29 cellular contexts compared by ENCODE assay signal in genomic region chrX:78800114-78800513, GRCh38. TPM values are rescaled to one million over a fixed set of nuclear protein-coding genes. Genes with fewer than 3 reads are reported as not detected.
"Had no signal": no experiment of that assay in that cellular context is flagged by ENCODE, and none has a peak within 500 bp of the region (broad histone marks: within the 10 kb centered on the region; RNA-seq: fewer than 3 reads in every experiment).

No MANE protein-coding gene starts in this region.

- H3K27me3 Mint-ChIP-seq: activated CD4-positive, alpha-beta memory T cell treated with anti-CD3 and anti-CD28 coated beads for 36 hours; activated CD4-positive, alpha-beta T cell treated with anti-CD3 and anti-CD28 coated beads for 36 hours; activated CD4-positive, alpha-beta T cell treated with anti-CD3 and anti-CD28 coated beads, Interleukin-2, amount 10 ng/mL, durations not matched to agents 24 days and 14 days; activated CD8-positive, alpha-beta memory T cell treated with anti-CD3 and anti-CD28 coated beads, Interleukin-2, amount 10 ng/mL, durations not matched to agents 7 days and 5 days; activated naive CD8-positive, alpha-beta T cell treated with anti-CD3 and anti-CD28 coated beads, Interleukin-2, amount 10 ng/mL, durations not matched to agents 7 days and 5 days; central memory CD8-positive, alpha-beta T cell; dendritic cell treated with granulocyte-macrophage colony-stimulating factor and Interleukin-4, amounts not matched to agents 40 ng/mL and 50 ng/mL, for 4 days had no signal

- H3K4me3 Mint-ChIP-seq: activated CD4-positive, alpha-beta memory T cell treated with anti-CD3 and anti-CD28 coated beads for 36 hours; activated CD4-positive, alpha-beta T cell treated with anti-CD3 and anti-CD28 coated beads for 36 hours; activated CD4-positive, alpha-beta T cell treated with anti-CD3 and anti-CD28 coated beads, Interleukin-2, amount 10 ng/mL, durations not matched to agents 24 days and 14 days; activated CD8-positive, alpha-beta memory T cell treated with anti-CD3 and anti-CD28 coated beads, Interleukin-2, amount 10 ng/mL, durations not matched to agents 7 days and 5 days; activated CD8-positive, alpha-beta T cell treated with anti-CD3 and anti-CD28 coated beads, Interleukin-2, amount 10 ng/mL, durations not matched to agents 7 days and 5 days; activated naive CD4-positive, alpha-beta T cell treated with anti-CD3 and anti-CD28 coated beads for 36 hours; activated naive CD8-positive, alpha-beta T cell treated with anti-CD3 and anti-CD28 coated beads, Interleukin-2, amount 10 ng/mL, durations not matched to agents 7 days and 5 days; activated T-helper 1 cell treated with anti-CD3 and anti-CD28 coated beads, Interleukin-12 subunit alpha, Interleukin-12 subunit beta, Interleukin-2, Interleukin-4 antibody, amounts not matched to agents 30 ng/mL and 10 ng/mL and 1 ng/mL, durations not matched to agents 14 hours and 24 hours and 36 hours; central memory CD8-positive, alpha-beta T cell; dendritic cell treated with granulocyte-macrophage colony-stimulating factor and Interleukin-4, amounts not matched to agents 40 ng/mL and 50 ng/mL, for 4 days; endodermal cell had no signal

- H3K27ac Mint-ChIP-seq: activated CD4-positive, alpha-beta memory T cell treated with anti-CD3 and anti-CD28 coated beads for 36 hours; activated CD4-positive, alpha-beta T cell treated with anti-CD3 and anti-CD28 coated beads for 36 hours; activated CD4-positive, alpha-beta T cell treated with anti-CD3 and anti-CD28 coated beads, Interleukin-2, amount 10 ng/mL, durations not matched to agents 24 days and 14 days; activated CD8-positive, alpha-beta memory T cell treated with anti-CD3 and anti-CD28 coated beads, Interleukin-2, amount 10 ng/mL, durations not matched to agents 7 days and 5 days; activated CD8-positive, alpha-beta T cell treated with anti-CD3 and anti-CD28 coated beads, Interleukin-2, amount 10 ng/mL, durations not matched to agents 7 days and 5 days; activated naive CD4-positive, alpha-beta T cell treated with anti-CD3 and anti-CD28 coated beads for 36 hours; activated naive CD8-positive, alpha-beta T cell treated with anti-CD3 and anti-CD28 coated beads, Interleukin-2, amount 10 ng/mL, durations not matched to agents 7 days and 5 days; activated T-helper 1 cell treated with anti-CD3 and anti-CD28 coated beads, Interleukin-12 subunit alpha, Interleukin-12 subunit beta, Interleukin-2, Interleukin-4 antibody, amounts not matched to agents 30 ng/mL and 10 ng/mL and 1 ng/mL, durations not matched to agents 14 hours and 24 hours and 36 hours; activated T-helper 2 cell treated with anti-CD3 and anti-CD28 coated beads, Interferon-gamma antibody, Interleukin-2, Interleukin-4, amounts not matched to agents 10 μg/mL and 5 μg/mL and 100 μg/mL, durations not matched to agents 14 hours and 24 hours and 36 hours; dendritic cell treated with granulocyte-macrophage colony-stimulating factor and Interleukin-4, amounts not matched to agents 40 ng/mL and 50 ng/mL, for 4 days; endodermal cell had no signal

- H3K27me3 ChIP-seq: ascending aorta, brain microvascular endothelial cell had no signal

- DNase-seq: activated CD4-positive, alpha-beta memory T cell treated with anti-CD3 and anti-CD28 coated beads for 36 hours; activated CD4-positive, alpha-beta T cell treated with anti-CD3 and anti-CD28 coated beads for 36 hours; activated CD4-positive, alpha-beta T cell treated with anti-CD3 and anti-CD28 coated beads, Interleukin-2, amount 10 ng/mL, durations not matched to agents 24 days and 14 days; activated CD4-positive, CD25-positive, alpha-beta regulatory T cell; activated CD4-positive, CD25-positive, alpha-beta regulatory T cell treated with anti-CD3 and anti-CD28 coated beads, Interleukin-2, amount 50 U/mL, for 72 hours; activated CD8-positive, alpha-beta memory T cell treated with anti-CD3 and anti-CD28 coated beads, Interleukin-2, amount 10 ng/mL, durations not matched to agents 7 days and 5 days; activated CD8-positive, alpha-beta memory T cell treated with anti-CD3 and anti-CD28 coated beads, Interleukin-2, amount 50 U/mL, for 4 hours; activated CD8-positive, alpha-beta T cell treated with anti-CD3 and anti-CD28 coated beads, Interleukin-2, amount 10 ng/mL, durations not matched to agents 7 days and 5 days; activated effector memory CD4-positive, alpha-beta T cell treated with anti-CD3 and anti-CD28 coated beads, Interleukin-2, amount 50 U/mL, for 16 hours; activated naive CD4-positive, alpha-beta T cell treated with anti-CD3 and anti-CD28 coated beads for 36 hours; activated naive CD8-positive, alpha-beta T cell treated with anti-CD3 and anti-CD28 coated beads, Interleukin-2, amount 10 ng/mL, durations not matched to agents 7 days and 5 days; activated T-cell treated with anti-CD3 and anti-CD28 coated beads, Interleukin-2, amount 50 U/mL, for 1 hour; activated T-cell treated with anti-CD3 and anti-CD28 coated beads, Interleukin-2, amount 50 U/mL, for 48 hours; brain microvascular endothelial cell; dorsolateral prefrontal cortex; effector memory CD4-positive, alpha-beta T cell; endodermal cell; foreskin fibroblast; head of caudate nucleus; T-helper 2 cell had no signal

- H3K27ac ChIP-seq: ascending aorta, brain microvascular endothelial cell, coronary artery, dorsolateral prefrontal cortex had no signal

- H3K4me1 Mint-ChIP-seq: activated CD8-positive, alpha-beta memory T cell treated with anti-CD3 and anti-CD28 coated beads, Interleukin-2, amount 10 ng/mL, durations not matched to agents 7 days and 5 days; activated naive CD8-positive, alpha-beta T cell treated with anti-CD3 and anti-CD28 coated beads, Interleukin-2, amount 10 ng/mL, durations not matched to agents 7 days and 5 days; central memory CD8-positive, alpha-beta T cell; endodermal cell had no signal

- H3K4me3 ChIP-seq: ascending aorta, coronary artery, dorsolateral prefrontal cortex had no signal

- ATAC-seq: activated CD4-positive, alpha-beta T cell treated with anti-CD3 and anti-CD28 coated beads for 36 hours; activated CD8-positive, alpha-beta memory T cell treated with anti-CD3 and anti-CD28 coated beads, Interleukin-2, amount 10 ng/mL, durations not matched to agents 7 days and 5 days; activated CD8-positive, alpha-beta T cell treated with anti-CD3 and anti-CD28 coated beads, Interleukin-2, amount 10 ng/mL, durations not matched to agents 7 days and 5 days; esophagus mucosa had no signal

- H3K36me3 ChIP-seq: ascending aorta, brain microvascular endothelial cell had no signal

- H3K9me3 Mint-ChIP-seq: activated naive CD4-positive, alpha-beta T cell treated with anti-CD3 and anti-CD28 coated beads for 36 hours; activated T-helper 2 cell treated with anti-CD3 and anti-CD28 coated beads, Interferon-gamma antibody, Interleukin-2, Interleukin-4, amounts not matched to agents 10 μg/mL and 5 μg/mL and 100 μg/mL, durations not matched to agents 14 hours and 24 hours and 36 hours; dendritic cell treated with granulocyte-macrophage colony-stimulating factor and Interleukin-4, amounts not matched to agents 40 ng/mL and 50 ng/mL, for 4 days had no signal

- H3K4me1 ChIP-seq: ascending aorta had no signal

RNA-seq across cellular contexts. Expression of gene LPAR4, which starts 52.6 kb away (rescaled TPM):
- total RNA-seq: activated CD4-positive, alpha-beta memory T cell treated with anti-CD3 and anti-CD28 coated beads for 36 hours; activated CD4-positive, alpha-beta T cell treated with anti-CD3 and anti-CD28 coated beads for 36 hours; activated CD4-positive, alpha-beta T cell treated with anti-CD3 and anti-CD28 coated beads, Interleukin-2, amount 10 ng/mL, durations not matched to agents 24 days and 14 days; activated CD8-positive, alpha-beta T cell treated with anti-CD3 and anti-CD28 coated beads, Interleukin-2, amount 10 ng/mL, durations not matched to agents 7 days and 5 days; activated naive CD4-positive, alpha-beta T cell treated with anti-CD3 and anti-CD28 coated beads for 36 hours; activated naive CD8-positive, alpha-beta T cell treated with anti-CD3 and anti-CD28 coated beads, Interleukin-2, amount 10 ng/mL, durations not matched to agents 7 days and 5 days; activated T-helper 1 cell treated with anti-CD3 and anti-CD28 coated beads, Interleukin-12 subunit alpha, Interleukin-12 subunit beta, Interleukin-2, Interleukin-4 antibody, amounts not matched to agents 30 ng/mL and 10 ng/mL and 1 ng/mL, durations not matched to agents 14 hours and 24 hours and 36 hours; activated T-helper 2 cell treated with anti-CD3 and anti-CD28 coated beads, Interferon-gamma antibody, Interleukin-2, Interleukin-4, amounts not matched to agents 10 μg/mL and 5 μg/mL and 100 μg/mL, durations not matched to agents 14 hours and 24 hours and 36 hours; ascending aorta; bronchial epithelial cell; esophagus mucosa; T-helper 1 cell treated with Interleukin-12 subunit alpha and Interleukin-12 subunit beta and Interleukin-4 antibody, amounts not matched to agents 30 ng/mL and 1 ng/mL, for 36 hours had no signal
